Comparison of ENCODE assay signal across 1 cellular context in genomic region chr1:230632273-230632873, GRCh38.
TF ChIP-seq lines count a peak whose summit lies in the region.

No MANE protein-coding gene starts in this region.

TF ChIP-seq in GM12878, 131 proteins besides CTCF, POLR2A, EP300 and RAD21 (continued from another document):
- TF ChIP-seq ZNF592 (IDR thresholded peaks at IDR 0.05): no peak
